In the genomic region with DNA sequence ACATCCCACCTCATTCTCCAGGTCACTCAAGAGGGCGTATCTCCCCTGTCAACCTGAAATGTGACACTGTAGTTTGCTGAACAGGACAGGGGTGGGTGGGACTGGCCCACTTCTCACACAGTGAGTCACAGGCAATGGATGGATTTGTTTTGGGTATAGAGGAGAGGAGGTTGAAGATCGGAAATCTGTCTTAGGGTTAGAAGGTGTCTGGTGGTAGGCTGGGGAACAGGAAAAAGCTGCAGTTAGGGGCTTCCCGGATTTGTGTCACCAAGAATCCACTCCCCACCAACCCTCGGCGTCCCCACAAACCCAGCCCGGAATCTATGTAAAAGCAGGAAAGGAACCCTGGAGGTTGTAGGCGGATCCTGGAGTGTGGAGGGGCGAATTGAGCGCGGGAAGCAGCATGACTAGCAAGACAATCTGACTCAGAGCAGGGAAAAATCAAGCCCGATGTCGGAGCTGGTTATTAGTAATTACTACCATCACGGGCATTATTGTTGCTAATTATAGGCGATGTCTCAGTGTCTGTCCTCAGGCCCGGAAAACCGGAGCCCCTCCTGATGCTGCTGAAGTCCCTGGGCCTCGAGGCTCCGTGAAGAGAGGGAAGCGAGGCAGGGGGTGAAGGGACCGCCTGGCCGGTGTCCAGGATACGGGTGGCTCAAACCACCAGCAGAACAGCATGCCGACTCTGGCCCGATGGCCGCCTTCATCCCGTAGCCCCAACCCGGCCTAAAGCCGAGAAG, we compare ENCODE assay signal across 13 cellular contexts. TPM values are rescaled to one million over a fixed set of nuclear protein-coding genes. Genes with fewer than 3 reads are reported as not detected.
DNase-seq lines count a peak whose midpoint lies in the region; ATAC-seq and TF ChIP-seq lines count a peak whose summit lies in the region.
"Had no signal": no experiment of that assay in that cellular context is flagged by ENCODE, and none has a peak within 500 bp of the region (broad histone marks: within the 10 kb centered on the region; RNA-seq: fewer than 3 reads in every experiment).

No MANE protein-coding gene starts in this region.

- H2AK5ac ChIP-seq in mesendoderm (ENCODE audit: low read length): no peak overlapping the region

- peak overlapping the region; percentile 88 for H2AFZ ChIP-seq in mammary epithelial cell (ENCODE audit: low read depth, low read length)

- H3K4ac ChIP-seq in mesendoderm (ENCODE audit: low read depth, low read length): no peak overlapping the region

- H3K4me1 ChIP-seq in mammary epithelial cell (ENCODE audit: insufficient read depth, low read length) (peaks cover 14% of the 10 kb centered on the region), mesendoderm (ENCODE audit: control insufficient read depth, low read depth, low read length) (peaks cover 2% of the 10 kb centered on the region), right lobe of liver (peaks cover 0 to 9% (median 0%) of the 10 kb centered on the region in 4 donors)

- WGBS in mammary epithelial cell (ENCODE audit: low coverage, missing lambda C conversion rate): 53% methylated on average over 12 of the region's 28 CpGs
- WGBS in mesendoderm (ENCODE audit: extremely low coverage, insufficient coverage, low lambda C conversion rate): no CpG with 5 or more reads among the region's 28 CpGs
- WGBS in right lobe of liver (ENCODE audit: insufficient coverage, low coverage, low lambda C conversion rate, missing lambda C conversion rate): 5% methylated on average over 21 of the region's 28 CpGs

- H4K20me1 ChIP-seq in mammary epithelial cell (ENCODE audit: insufficient read depth, low read length): no peaks in the 10 kb centered on the region

- H2BK120ac ChIP-seq in mesendoderm (ENCODE audit: low read depth, low read length): no peak overlapping the region

- H3K56ac ChIP-seq in mesendoderm (ENCODE audit: low read length): no peak overlapping the region

- no peak overlapping the region for H3K23ac ChIP-seq in mesendoderm (ENCODE audit: low read length)

- H3K27ac ChIP-seq in mammary epithelial cell (ENCODE audit: insufficient read depth, low read depth, low read length) (no peak overlapping the region), mesendoderm (ENCODE audit: low read depth, low read length) (no peak overlapping the region), right lobe of liver (no peak overlapping the region)
- H3K27ac ChIP-seq: C4-2B, Peyer's patch had no signal

- CTCF ChIA-PET in mammary epithelial cell (lab: Charles Lee; ENCODE audit: low non-redundant PET): no interaction called here

- H3K18ac ChIP-seq in mesendoderm (ENCODE audit: low read length): no peak overlapping the region

- H4K5ac ChIP-seq in mesendoderm (ENCODE audit: low read length): no peak overlapping the region

- H3K27me3 ChIP-seq in mammary epithelial cell (ENCODE audit: insufficient read depth, low read length) (no peaks in the 10 kb centered on the region), mesendoderm (ENCODE audit: insufficient read depth, low read length, poor library complexity) (peaks cover 71% of the 10 kb centered on the region), right lobe of liver (peaks cover 0 to 29% of the 10 kb centered on the region in 2 donors)

- no TSS peak for BruUV-seq in mammary epithelial cell (replicated peaks; lab: Mats Ljungman, UMichigan)

- no peak for TF ChIP-seq POLR2A in right lobe of liver (IDR thresholded peaks at IDR 0.05)

- H3K9me3 Mint-ChIP-seq in natural killer cell: no peaks in the 10 kb centered on the region
- no peaks in the 10 kb centered on the region for H3K9me3 Mint-ChIP-seq in natural killer cell treated with Interleukin-12 subunit alpha and Interleukin-12 subunit beta and Interleukin-15 and Interleukin-18, amount 100 ng/mL, for 72 hours

- peaks cover 51 to 53% of the 10 kb centered on the region in 2 donors for H3K27me3 Mint-ChIP-seq in natural killer cell (ENCODE audit: low read depth in 2 of 2)
- peaks cover 48 to 49% of the 10 kb centered on the region in 2 donors for H3K27me3 Mint-ChIP-seq in natural killer cell treated with Interleukin-12 subunit alpha and Interleukin-12 subunit beta and Interleukin-15 and Interleukin-18, amount 100 ng/mL, for 72 hours

- H3K4me2 ChIP-seq in mammary epithelial cell (ENCODE audit: insufficient read depth, low read depth, low read length) (peak overlapping the region; percentile 94), mesendoderm (ENCODE audit: low read length) (peak overlapping the region; percentile 56)

- no peaks in the 10 kb centered on the region for H3K36me3 Mint-ChIP-seq in natural killer cell
- H3K36me3 Mint-ChIP-seq in natural killer cell treated with Interleukin-12 subunit alpha and Interleukin-12 subunit beta and Interleukin-15 and Interleukin-18, amount 100 ng/mL, for 72 hours: peaks cover 6% of the 10 kb centered on the region

- H3K4me3 Mint-ChIP-seq in natural killer cell: peak overlapping the region; percentile 38
- H3K4me3 Mint-ChIP-seq in natural killer cell treated with Interleukin-12 subunit alpha and Interleukin-12 subunit beta and Interleukin-15 and Interleukin-18, amount 100 ng/mL, for 72 hours: no peak overlapping the region
- H3K4me3 Mint-ChIP-seq: HFFc6 had no signal

- H2BK15ac ChIP-seq in mesendoderm (replicated peaks; ENCODE audit: low read depth): no peak overlapping the region

- H3K9me3 ChIP-seq in mammary epithelial cell (replicated peaks; ENCODE audit: insufficient read depth, low read length): no peaks in the 10 kb centered on the region
- no peaks in the 10 kb centered on the region for H3K9me3 ChIP-seq in right lobe of liver

- H2BK5ac ChIP-seq in mesendoderm (ENCODE audit: low read length): no peak overlapping the region

- in situ Hi-C loops in mammary epithelial cell (cut with MboI; ENCODE audit: low sequenced_read_pairs in 2 of 2): no loop called here

- no peak overlapping the region for H3K9ac ChIP-seq in mammary epithelial cell (ENCODE audit: insufficient read depth, low read length)
- no peak overlapping the region for H3K9ac ChIP-seq in mesendoderm (ENCODE audit: low read length)

- ATAC-seq in natural killer cell (no peak), right lobe of liver (no peak)
- ATAC-seq in natural killer cell treated with Interleukin-12 subunit alpha and Interleukin-12 subunit beta and Interleukin-15 and Interleukin-18, amount 100 ng/mL, for 72 hours: no peak

- H3K79me1 ChIP-seq in mesendoderm (ENCODE audit: low read length): no peaks in the 10 kb centered on the region

- H3K36me3 ChIP-seq in mammary epithelial cell (ENCODE audit: insufficient read depth, low read length) (no peaks in the 10 kb centered on the region), mesendoderm (ENCODE audit: control insufficient read depth, insufficient read depth, low read length) (no peaks in the 10 kb centered on the region), right lobe of liver (no peaks in the 10 kb centered on the region)
- H3K36me3 ChIP-seq: Peyer's patch had no signal

- H4K8ac ChIP-seq in mesendoderm (ENCODE audit: low read depth, low read length): no peak overlapping the region

- peaks cover 37% of the 10 kb centered on the region for H3K79me2 ChIP-seq in mammary epithelial cell (ENCODE audit: insufficient read depth, low read length)
- H3K79me2 ChIP-seq in mesendoderm (ENCODE audit: control insufficient read depth, insufficient read depth, low read length): no peaks in the 10 kb centered on the region

- TF ChIP-seq CTCF in natural killer cell (IDR thresholded peaks at IDR 0.05) (no peak), mammary epithelial cell (conservative IDR thresholded peaks at IDR 0.05 in 1 of 2, IDR thresholded peaks at IDR 0.05 in 1 of 2; ENCODE audit: extremely low read depth in 1 of 2, insufficient read depth in 1 of 2, low read depth in 1 of 2, low read length in 2 of 2) (no peak), right lobe of liver (IDR thresholded peaks at IDR 0.05) (no peak)

- no peak for DNase-seq in natural killer cell
- no peak for DNase-seq in natural killer cell treated with Interleukin-12 subunit alpha and Interleukin-12 subunit beta and Interleukin-15 and Interleukin-18, amount 100 ng/mL, for 72 hours (ENCODE audit: low spot score)
- DNase-seq in mammary epithelial cell: peak; percentile 51
- peak; percentile 59 for DNase-seq in mesendoderm
- no peak for DNase-seq in occipital lobe (lab: John Stamatoyannopoulos, UW)
- no peak for DNase-seq in right lobe of liver
- DNase-seq in superior temporal gyrus (ENCODE audit: extremely low spot score): no peak
- no peak for DNase-seq in NCI-H128 (lab: John Stamatoyannopoulos, UW; ENCODE audit: unreplicated experiment)
- DNase-seq: activated T-cell treated with anti-CD3 and anti-CD28 coated beads, Interleukin-2, amount 50 U/mL, for 1 hour; HFFc6; NCI-H2227 treated with DMSO at 0.1 percent for 48 hours had no signal

- H3K4me1 Mint-ChIP-seq in natural killer cell: peaks cover 0 to 7% of the 10 kb centered on the region in 2 donors
- H3K4me1 Mint-ChIP-seq in natural killer cell treated with Interleukin-12 subunit alpha and Interleukin-12 subunit beta and Interleukin-15 and Interleukin-18, amount 100 ng/mL, for 72 hours (ENCODE audit: low read depth in 2 of 2): peaks cover 0 to 9% of the 10 kb centered on the region in 2 donors

- no peak overlapping the region for H3K27ac Mint-ChIP-seq in natural killer cell
- H3K27ac Mint-ChIP-seq in natural killer cell treated with Interleukin-12 subunit alpha and Interleukin-12 subunit beta and Interleukin-15 and Interleukin-18, amount 100 ng/mL, for 72 hours: no peak overlapping the region
- H3K27ac Mint-ChIP-seq: HFFc6 had no signal

- peak overlapping the region in 2 of 3 experiments; percentile 23 to 82 for H3K4me3 ChIP-seq in mammary epithelial cell (replicated peaks in 1 of 3; ENCODE audit: insufficient read depth in 1 of 3, low read depth in 2 of 3, low read length in 3 of 3)
- H3K4me3 ChIP-seq in mesendoderm (ENCODE audit: low read length): no peak overlapping the region
- H3K4me3 ChIP-seq in right lobe of liver: no peak overlapping the region
- H3K4me3 ChIP-seq: Peyer's patch had no signal

- intact Hi-C loops in natural killer cell (cut with micrococcal nuclease): no loop called here
- intact Hi-C loops in mammary epithelial cell (cut with micrococcal nuclease): loop anchor here (10.0 kb wide), 1 partner anchor 1829 kb away; no protein-coding TSS in a partner anchor
- intact Hi-C loops in right lobe of liver (cut with DNase I): no loop called here

- dilution Hi-C loops in mammary epithelial cell (cut with HindIII; ENCODE audit: low sequenced_read_pairs): no loop called here

RNA-seq across cellular contexts. Expression of gene IRX1, which starts 1.7 kb away (rescaled TPM):
- total RNA-seq in natural killer cell (not detected), mammary epithelial cell (100 to 1,000 TPM in 1 of 2 donors, 10 to 100 TPM in 1; 29.8 to 200 TPM), occipital lobe (not detected), right lobe of liver (not detected)
- total RNA-seq in natural killer cell treated with Interleukin-12 subunit alpha and Interleukin-12 subunit beta and Interleukin-15 and Interleukin-18, amount 100 ng/mL, for 72 hours: not detected
- 29.6 TPM for polyA plus RNA-seq in mammary epithelial cell
- 14.3 TPM for polyA minus RNA-seq in mammary epithelial cell
- 0.38 TPM for polyA plus RNA-seq in mesendoderm (2013, experiment 1 of 2)
- 0.52 TPM for polyA plus RNA-seq in mesendoderm (2013, experiment 2 of 2)
- total RNA-seq: HFFc6, Peyer's patch had no signal

Comparison
In these comparisons a context has a peak if more than half of its experiments do, and no peak if none do; other contexts are left out.
1. DNase-seq: peak in mammary epithelial cell (single experiment) and mesendoderm (single experiment); none in natural killer cell (single experiment), natural killer cell treated with Interleukin-12 subunit alpha and Interleukin-12 subunit beta and Interleukin-15 and Interleukin-18, amount 100 ng/mL, for 72 hours (single experiment), occipital lobe (single experiment), right lobe of liver (0 of 3), superior temporal gyrus (single experiment) and NCI-H128 (single experiment).
2. H3K4me3 ChIP-seq: peak in mammary epithelial cell (2 of 3); none in mesendoderm (single experiment) and right lobe of liver (0 of 3).
3. RNA of gene IRX1, which starts 1.7 kb away (total RNA-seq): 29.8 to 200 TPM in mammary epithelial cell; not detected in natural killer cell, not detected in natural killer cell treated with Interleukin-12 subunit alpha and Interleukin-12 subunit beta and Interleukin-15 and Interleukin-18, amount 100 ng/mL, for 72 hours, not detected in occipital lobe (single experiment) and not detected in right lobe of liver; every median in the first group is over 10 times any median in the second.